18 cellular contexts compared by ENCODE assay signal in genomic region chr12:42666671-42667243, GRCh38.
A peak's percentile ranks its signal among the peaks of the same experiment; 100 is the strongest.
DNase-seq lines count a peak whose midpoint lies in the region; ATAC-seq, FAIRE-seq and TF ChIP-seq lines count a peak whose summit lies in the region.
"Had no signal": no experiment of that assay in that cellular context is flagged by ENCODE, and none has a peak within 500 bp of the region (broad histone marks: within the 10 kb centered on the region; RNA-seq: fewer than 3 reads in every experiment).

No MANE protein-coding gene starts in this region.

- TF ChIP-seq EP300 in H1 (IDR thresholded peaks at IDR 0.05; ENCODE audit: borderline replicate concordance in 1 of 2, low read depth in 2 of 2, low read length in 2 of 2), result no peak

- TF ChIP-seq CTCF in H1 (IDR thresholded peaks at IDR 0.05; ENCODE audit: control extremely low read depth in 1 of 3, insufficient read depth in 1 of 3, low read depth in 1 of 3, low read length in 3 of 3), result no peak

- H3K14ac ChIP-seq in H1 (ENCODE audit: insufficient read length) (no peak overlapping the region), mesenchymal stem cell (ENCODE audit: low read length in 2 of 2) (no peak overlapping the region)

- no peak overlapping the region for H3K9ac ChIP-seq in H1 (replicated peaks in 1 of 4; ENCODE audit: extremely low read depth in 1 of 4, low read depth in 3 of 4, low read length in 3 of 4)
- no peak overlapping the region for H3K9ac ChIP-seq in mesenchymal stem cell (ENCODE audit: low read length)

- H3K4me2 ChIP-seq in H1 (ENCODE audit: insufficient read depth in 1 of 2, low read depth in 2 of 2, low read length in 2 of 2), result no peak overlapping the region
- no peak overlapping the region for H3K4me2 ChIP-seq in mesenchymal stem cell (ENCODE audit: low read length, poor library complexity, severe bottlenecking)

- no peak overlapping the region for H2AK5ac ChIP-seq in H1 (ENCODE audit: low read depth, low read length)
- no peak overlapping the region for H2AK5ac ChIP-seq in mesenchymal stem cell (ENCODE audit: low read length, severe bottlenecking)

- no peaks in the 10 kb centered on the region for H3K36me3 ChIP-seq in H1 (ENCODE audit: control insufficient read depth in 2 of 4, insufficient read depth in 4 of 4, low read length in 3 of 4)
- H3K36me3 ChIP-seq in mesenchymal stem cell (ENCODE audit: control insufficient read depth in 1 of 2, insufficient read depth in 2 of 2, low read depth in 1 of 2, low read length in 2 of 2), result no peaks in the 10 kb centered on the region
- H3K36me3 ChIP-seq: esophagus muscularis mucosa, sigmoid colon, tibial nerve had no signal

- WGBS in H1 (ENCODE audit: extremely low coverage in 1 of 2, insufficient coverage in 1 of 2, insufficient read length in 1 of 2, insufficient replicate concordance in 2 of 2, low coverage in 1 of 2, low lambda C conversion rate in 2 of 2, missing lambda C conversion rate in 1 of 2), 2 experiments, result 76% methylated on average over 5 of the region's 5 CpGs; no CpG with 5 or more reads in 1 of the 2 experiments
- 40% methylated on average over 5 of the region's 5 CpGs for WGBS in mesenchymal stem cell

- H3K56ac ChIP-seq in H1 (replicated peaks; ENCODE audit: insufficient read length, low read depth, low read length), result no peak overlapping the region

- no peaks in the 10 kb centered on the region for H3K9me3 ChIP-seq in H1 (ENCODE audit: insufficient read depth in 2 of 2, low read depth in 1 of 2, low read length in 1 of 2)
- no peaks in the 10 kb centered on the region for H3K9me3 ChIP-seq in mesenchymal stem cell (ENCODE audit: control insufficient read depth, low read length)
- H3K9me3 ChIP-seq: esophagus muscularis mucosa, sigmoid colon, tibial nerve had no signal

- DNase-seq in H54 (ENCODE audit: insufficient read length, low spot score), result no peak
- DNase-seq in NCI-H460 (ENCODE audit: extremely low read depth, low read depth), result peak; percentile 48
- DNase-seq in H1 (ENCODE audit: low read depth in 1 of 2, low spot score in 2 of 2), result no peak
- DNase-seq in mesenchymal stem cell, result peak; percentile 71
- DNase-seq in NCI-H1436 treated with DMSO at 0.1 percent for 48 hours (lab: John Stamatoyannopoulos, UW), result no peak
- no peak for DNase-seq in SW 1271 (lab: John Stamatoyannopoulos, UW)
- DNase-seq: activated CD4-positive, alpha-beta T cell treated with anti-CD3 and anti-CD28 coated beads, Interleukin-2, amount 10 ng/mL, durations not matched to agents 24 days and 14 days; activated CD8-positive, alpha-beta memory T cell treated with anti-CD3 and anti-CD28 coated beads, Interleukin-2, amount 50 U/mL, for 4 hours; CD8-positive, alpha-beta T cell; DMS79 treated with DMSO at 0.1 percent for 48 hours; immature natural killer cell; sigmoid colon; stimulated activated naive CD8-positive, alpha-beta T cell treated with anti-CD3 and anti-CD28 coated beads, Interleukin-15, Interleukin-2, amounts not matched to agents 100 U/mL and 50 U/mL, for 24 hours had no signal

- no peak overlapping the region for H2BK20ac ChIP-seq in H1 (ENCODE audit: low read length)

- ATAC-seq in HG03439 (IDR thresholded peaks at IDR 0.05; ENCODE audit: unreplicated experiment), result no peak
- ATAC-seq: CD8-positive, alpha-beta T cell; Right ventricle myocardium inferior; stimulated activated naive CD8-positive, alpha-beta T cell treated with anti-CD3 and anti-CD28 coated beads, Interleukin-15, Interleukin-2, amounts not matched to agents 100 U/mL and 50 U/mL, for 24 hours had no signal

- no peak overlapping the region for H2BK5ac ChIP-seq in H1 (ENCODE audit: low read depth, low read length)
- H2BK5ac ChIP-seq in mesenchymal stem cell (ENCODE audit: low read depth, low read length, poor library complexity, severe bottlenecking), result no peak overlapping the region

- H3K27me3 ChIP-seq in H1 (replicated peaks in 1 of 4; ENCODE audit: control insufficient read depth in 3 of 4, extremely low read depth in 1 of 4, insufficient read depth in 3 of 4, low read length in 3 of 4), result no peaks in the 10 kb centered on the region
- no peaks in the 10 kb centered on the region for H3K27me3 ChIP-seq in mesenchymal stem cell (ENCODE audit: control insufficient read depth in 1 of 2, insufficient read depth in 1 of 2, low read length in 2 of 2)
- H3K27me3 ChIP-seq: esophagus muscularis mucosa, sigmoid colon, tibial nerve had no signal

- no peak overlapping the region for H3K4ac ChIP-seq in H1 (replicated peaks; ENCODE audit: insufficient read length, low read depth, low read length)
- no peak overlapping the region for H3K4ac ChIP-seq in mesenchymal stem cell (ENCODE audit: low read depth in 1 of 2, low read length in 2 of 2)

- no peak overlapping the region for H3K4me3 ChIP-seq in H1 (ENCODE audit: extremely low read depth in 1 of 4, insufficient read depth in 2 of 4, low read depth in 3 of 4, low read length in 4 of 4)
- H3K4me3 ChIP-seq in mesenchymal stem cell (ENCODE audit: insufficient read depth in 1 of 2, low read depth in 1 of 2, low read length in 2 of 2), result no peak overlapping the region
- H3K4me3 ChIP-seq: esophagus muscularis mucosa, lung, sigmoid colon, tibial nerve had no signal

- no peaks in the 10 kb centered on the region for H4K20me1 ChIP-seq in H1 (replicated peaks in 1 of 2; ENCODE audit: control insufficient read depth in 1 of 2, insufficient read depth in 2 of 2, low read length in 2 of 2)

- TF ChIP-seq POLR2A in H54 (IDR thresholded peaks at IDR 0.05; ENCODE audit: low read depth, low read length) (no peak), H1 (IDR thresholded peaks at IDR 0.05; ENCODE audit: control extremely low read depth in 1 of 2, low read depth in 2 of 2, low read length in 2 of 2) (no peak)

- H2BK15ac ChIP-seq in H1 (ENCODE audit: low read length), result no peak overlapping the region
- no peak overlapping the region for H2BK15ac ChIP-seq in mesenchymal stem cell (ENCODE audit: low read depth, poor library complexity, severe bottlenecking)

- POLR2A ChIA-PET in H1 (lab: Charles Lee; ENCODE audit: partially characterized antibody), result no interaction called here

- H3K79me1 ChIP-seq in H1 (ENCODE audit: low read depth, low read length) (no peaks in the 10 kb centered on the region), mesenchymal stem cell (replicated peaks; ENCODE audit: low read length, poor library complexity, severe bottlenecking) (no peaks in the 10 kb centered on the region)

- CTCF ChIA-PET in H1 (lab: Charles Lee; ENCODE audit: partially characterized antibody), result interaction anchor here (0.9 kb wide), 1 partner anchor 16 kb away, joined by 3 read pairs; no protein-coding TSS in a partner anchor

- H3K79me2 ChIP-seq in H1 (ENCODE audit: control insufficient read depth in 1 of 2, insufficient read depth in 2 of 2, low read length in 2 of 2), result no peaks in the 10 kb centered on the region

- H2AFZ ChIP-seq in H1 (ENCODE audit: low read length) (0 out of 2 replicates have a peak overlapping the region, but pooled peaks have one; percentile 23), mesenchymal stem cell (ENCODE audit: low read depth, low read length) (no peak overlapping the region)

- no peak overlapping the region for H3K18ac ChIP-seq in H1 (ENCODE audit: extremely low read depth, low read length)
- H3K18ac ChIP-seq in mesenchymal stem cell (ENCODE audit: low read depth in 1 of 2, low read length in 2 of 2), result no peak overlapping the region

- FAIRE-seq in H54 (lab: Jason Lieb, UNC) (peak; percentile 81), H1 (lab: Jason Lieb, UNC) (peak; percentile 57)

- H3K4me1 ChIP-seq in H1 (replicated peaks in 1 of 4; ENCODE audit: control insufficient read depth in 3 of 4, insufficient read depth in 4 of 4, low read length in 3 of 4) (peaks cover 0 to 6% (median 4%) of the 10 kb centered on the region in 4 experiments; a peak in 4 of 7 replicates), mesenchymal stem cell (ENCODE audit: control insufficient read depth, insufficient read depth, low read depth, low read length) (no peaks in the 10 kb centered on the region)
- H3K4me1 ChIP-seq: esophagus muscularis mucosa, tibial nerve had no signal

- H2BK120ac ChIP-seq in H1 (replicated peaks; ENCODE audit: low read depth, low read length) (no peak overlapping the region), mesenchymal stem cell (ENCODE audit: low read depth, low read length) (no peak overlapping the region)

- no peaks in the 10 kb centered on the region for H3K23me2 ChIP-seq in H1 (ENCODE audit: low read depth, low read length)

- H3K27ac ChIP-seq in H1 (ENCODE audit: low read depth, low read length) (no peak overlapping the region), mesenchymal stem cell (ENCODE audit: low read length, poor library complexity, severe bottlenecking) (no peak overlapping the region)
- H3K27ac ChIP-seq: esophagus muscularis mucosa, sigmoid colon, tibial nerve had no signal

- TF ChIP-seq RAD21 in H1 (IDR thresholded peaks at IDR 0.05 in 1 of 2, conservative IDR thresholded peaks at IDR 0.05 in 1 of 2; ENCODE audit: low read depth in 2 of 2, low read length in 2 of 2), result no peak

- no peak overlapping the region for H4K5ac ChIP-seq in H1 (ENCODE audit: insufficient read length, low read depth, low read length)

- H4K91ac ChIP-seq in H1 (replicated peaks; ENCODE audit: insufficient read length, low read length), result no peak overlapping the region
- no peak overlapping the region for H4K91ac ChIP-seq in mesenchymal stem cell (ENCODE audit: low read length)

- H4K8ac ChIP-seq in H1 (ENCODE audit: extremely low read depth, insufficient read depth, low read length), result no peak overlapping the region
- H4K8ac ChIP-seq in mesenchymal stem cell (ENCODE audit: low read length), result no peak overlapping the region

- H3K23ac ChIP-seq in H1 (ENCODE audit: insufficient read length), result no peak overlapping the region
- no peak overlapping the region for H3K23ac ChIP-seq in mesenchymal stem cell (ENCODE audit: low read length in 2 of 2)

- H2BK12ac ChIP-seq in H1 (ENCODE audit: low read depth, low read length) (no peak overlapping the region), mesenchymal stem cell (ENCODE audit: low read length in 2 of 2) (no peak overlapping the region)

TF ChIP-seq in H1, 55 proteins besides CTCF, POLR2A, EP300 and RAD21:
- no peak for TF ChIP-seq GABPA (IDR thresholded peaks at IDR 0.05; ENCODE audit: borderline replicate concordance, insufficient read depth, low read length)
- TF ChIP-seq TBP (IDR thresholded peaks at IDR 0.05; ENCODE audit: low read depth, low read length), result no peak
- TF ChIP-seq NRF1 (IDR thresholded peaks at IDR 0.05; ENCODE audit: low read depth, low read length), result no peak
- TF ChIP-seq HDAC6 (IDR thresholded peaks at IDR 0.05; ENCODE audit: low read depth, low read length), result no peak
- no peak for TF ChIP-seq JUND (IDR thresholded peaks at IDR 0.05; ENCODE audit: low read length)
- TF ChIP-seq KDM1A (IDR thresholded peaks at IDR 0.05; ENCODE audit: borderline replicate concordance, low read length), result no peak

Comparison
In these comparisons a context has a peak if more than half of its experiments do, and no peak if none do; other contexts are left out.
1. DNase-seq: peak in NCI-H460 (single experiment) and mesenchymal stem cell (single experiment); none in H54 (single experiment), H1 (0 of 2), NCI-H1436 treated with DMSO at 0.1 percent for 48 hours (single experiment) and SW 1271 (0 of 2).